8 cellular contexts compared by ENCODE assay signal in genomic region chr6:27472617-27473400, GRCh38.
DNase-seq lines count a peak whose midpoint lies in the region; ATAC-seq and TF ChIP-seq lines count a peak whose summit lies in the region.

TSS of gene ZNF184 (minus strand) at chr6:27473105. CDS start at chr6:27472294, 811 bp downstream.

- peak within 1 kb of the TSS; percentile 77 for H3K27ac ChIP-seq in OCI-LY3 (ENCODE audit: low read length)

- H3K36me3 ChIP-seq in OCI-LY3 (replicated peaks; ENCODE audit: low read depth, low read length): peaks cover 28% of the 10 kb centered on the region

- peak within 1 kb of the TSS; percentile 81 for H3K4me3 ChIP-seq in OCI-LY3 (ENCODE audit: low read length)

- no peaks in the 10 kb centered on the region for H3K9me3 ChIP-seq in OCI-LY3 (ENCODE audit: insufficient read depth, low read length)

- peak within 1 kb of the TSS; percentile 99 for H3K4me2 ChIP-seq in OCI-LY3 (ENCODE audit: low read length)

- H4K20me1 ChIP-seq in OCI-LY3 (ENCODE audit: insufficient read depth, low read length): no peaks in the 10 kb centered on the region

- peak within 1 kb of the TSS; percentile 82 for H3K9ac ChIP-seq in OCI-LY3 (ENCODE audit: low read length)

- peaks cover 31% of the 10 kb centered on the region for H3K4me1 ChIP-seq in OCI-LY3 (ENCODE audit: low read length)

- H2AFZ ChIP-seq in OCI-LY3 (ENCODE audit: low read depth, low read length): peak within 1 kb of the TSS; percentile 81; the same call in 1 of the 2 replicates

- TF ChIP-seq CTCF in OCI-LY3 (IDR thresholded peaks at IDR 0.05; ENCODE audit: low read depth, low read length): peak; percentile 20; the same call in 1 of the 2 replicates

- ATAC-seq in GM21515 (IDR thresholded peaks at IDR 0.05; ENCODE audit: unreplicated experiment): peak; percentile 81

- DNase-seq in DMS 273 (lab: John Stamatoyannopoulos, UW; ENCODE audit: unreplicated experiment): peak; percentile 99
- DNase-seq in HuH-7 (ENCODE audit: low spot score): peak; percentile 80
- peak; percentile 71 for DNase-seq in activated T-cell treated with anti-CD3 and anti-CD28 coated beads for 1 hour (ENCODE audit: low read depth)
- DNase-seq in epidermal melanocyte (ENCODE audit: insufficient read length, low spot score): peak; percentile 79
- DNase-seq in middle frontal gyrus (ENCODE audit: extremely low spot score, low spot score): peak; percentile 95
- peak; percentile 73 to 79 for DNase-seq in stimulated activated CD8-positive, alpha-beta memory T cell treated with anti-CD3 and anti-CD28 coated beads, Interleukin-2, amount 100 ng/mL, for 48 hours (ENCODE audit: low read depth in 2 of 2)

- H3K27me3 ChIP-seq in OCI-LY3 (ENCODE audit: low read depth, low read length): no peaks in the 10 kb centered on the region

- H3K79me2 ChIP-seq in OCI-LY3 (ENCODE audit: low read length): peaks cover 11% of the 10 kb centered on the region

Comparison
In these comparisons a context has a peak if more than half of its experiments do, and no peak if none do; other contexts are left out.
1. Peak in every context shown above with its lines: DNase-seq, ATAC-seq, H3K4me3 ChIP-seq and H3K27ac ChIP-seq.